14 cellular contexts compared by ENCODE assay signal in genomic region chr22:40221055-40221414, GRCh38. TPM values are rescaled to one million over a fixed set of nuclear protein-coding genes. Genes with fewer than 3 reads are reported as not detected.
DNase-seq lines count a peak whose midpoint lies in the region; ATAC-seq and TF ChIP-seq lines count a peak whose summit lies in the region.
"Had no signal": no experiment of that assay in that cellular context is flagged by ENCODE, and none has a peak within 500 bp of the region (broad histone marks: within the 10 kb centered on the region; RNA-seq: fewer than 3 reads in every experiment).

No MANE protein-coding gene starts in this region.

- no peaks in the 10 kb centered on the region for H3K27me3 Mint-ChIP-seq in activated CD8-positive, alpha-beta T cell treated with anti-CD3 and anti-CD28 coated beads, Interleukin-2, amount 10 ng/mL, durations not matched to agents 7 days and 5 days (ENCODE audit: low read depth)
- H3K27me3 Mint-ChIP-seq in activated naive CD4-positive, alpha-beta T cell treated with anti-CD3 and anti-CD28 coated beads for 36 hours (ENCODE audit: low read depth): no peaks in the 10 kb centered on the region
- H3K27me3 Mint-ChIP-seq: activated B cell treated with CpG ODN at 0.5 μM for 24 hours, naive B cell had no signal

- peaks cover 68% of the 10 kb centered on the region for H3K4me1 Mint-ChIP-seq in activated CD8-positive, alpha-beta T cell treated with anti-CD3 and anti-CD28 coated beads, Interleukin-2, amount 10 ng/mL, durations not matched to agents 7 days and 5 days (ENCODE audit: low read depth)
- peaks cover 76% of the 10 kb centered on the region for H3K4me1 Mint-ChIP-seq in activated naive CD4-positive, alpha-beta T cell treated with anti-CD3 and anti-CD28 coated beads for 36 hours (ENCODE audit: low read depth)

- CTCF ChIA-PET in AG04450 (lab: Charles Lee): no interaction called here
- CTCF ChIA-PET in activated CD8-positive, alpha-beta T cell treated with anti-CD3 and anti-CD28 coated beads, Interleukin-2, amount 10 ng/mL, durations not matched to agents 7 days and 5 days (lab: Charles Lee): interaction anchor here (1.2 to 1.6 kb wide), 2 partner anchors 10 to 98 kb away, joined by 3 to 5 read pairs; no protein-coding TSS in a partner anchor
- CTCF ChIA-PET in activated naive CD4-positive, alpha-beta T cell treated with anti-CD3 and anti-CD28 coated beads for 36 hours (lab: Charles Lee): interaction anchor here (1.0 to 1.5 kb wide), 3 partner anchors 28 to 49 kb away, joined by 3 read pairs; no protein-coding TSS in a partner anchor

- H3K36me3 Mint-ChIP-seq in activated CD8-positive, alpha-beta T cell treated with anti-CD3 and anti-CD28 coated beads, Interleukin-2, amount 10 ng/mL, durations not matched to agents 7 days and 5 days (ENCODE audit: low read depth): peaks cover 26% of the 10 kb centered on the region
- peaks cover 1% of the 10 kb centered on the region for H3K36me3 Mint-ChIP-seq in activated naive CD4-positive, alpha-beta T cell treated with anti-CD3 and anti-CD28 coated beads for 36 hours (ENCODE audit: low read depth)
- H3K36me3 Mint-ChIP-seq: naive B cell had no signal

- TF ChIP-seq EP300 in sigmoid colon (IDR thresholded peaks at IDR 0.05): no peak

- ATAC-seq in activated CD8-positive, alpha-beta T cell treated with anti-CD3 and anti-CD28 coated beads, Interleukin-2, amount 10 ng/mL, durations not matched to agents 7 days and 5 days: no peak
- peak; percentile 22 for ATAC-seq in left ventricle myocardium superior

- H3K36me3 ChIP-seq in sigmoid colon: no peaks in the 10 kb centered on the region
- no peaks in the 10 kb centered on the region for H3K36me3 ChIP-seq in osteoblast (ENCODE audit: insufficient read depth, low read length)
- H3K36me3 ChIP-seq: adrenal gland had no signal

- H3K4me1 ChIP-seq in sigmoid colon: peaks cover 0 to 67% (median 55%) of the 10 kb centered on the region in 4 donors
- H3K4me1 ChIP-seq in osteoblast (ENCODE audit: insufficient read depth, low read length): peaks cover 5% of the 10 kb centered on the region

- intact Hi-C loops in left ventricle myocardium superior (cut with micrococcal nuclease): no loop called here
- intact Hi-C loops in sigmoid colon (cut with DNase I): loop anchor here (5.0 kb wide), 2 partner anchors 44 to 51 kb away; partner anchors contain the start of gene TNRC6B
- intact Hi-C loops in posterior vena cava (cut with DNase I): no loop called here
- intact Hi-C loops in activated naive CD4-positive, alpha-beta T cell treated with anti-CD3 and anti-CD28 coated beads for 36 hours (cut with micrococcal nuclease): no loop called here

- H3K9me3 Mint-ChIP-seq in activated CD8-positive, alpha-beta T cell treated with anti-CD3 and anti-CD28 coated beads, Interleukin-2, amount 10 ng/mL, durations not matched to agents 7 days and 5 days (ENCODE audit: insufficient read depth): no peaks in the 10 kb centered on the region
- no peaks in the 10 kb centered on the region for H3K9me3 Mint-ChIP-seq in activated naive CD4-positive, alpha-beta T cell treated with anti-CD3 and anti-CD28 coated beads for 36 hours
- H3K9me3 Mint-ChIP-seq: activated B cell treated with CpG ODN at 0.5 μM for 24 hours, naive B cell had no signal

- H3K79me2 ChIP-seq in osteoblast (ENCODE audit: insufficient read depth, low read length): peaks cover 87% of the 10 kb centered on the region

- H3K27ac Mint-ChIP-seq in activated CD8-positive, alpha-beta T cell treated with anti-CD3 and anti-CD28 coated beads, Interleukin-2, amount 10 ng/mL, durations not matched to agents 7 days and 5 days: peak overlapping the region; percentile 48
- no peak overlapping the region for H3K27ac Mint-ChIP-seq in activated naive CD4-positive, alpha-beta T cell treated with anti-CD3 and anti-CD28 coated beads for 36 hours
- H3K27ac Mint-ChIP-seq: activated B cell treated with CpG ODN at 0.5 μM for 24 hours had no signal

- H3K4me3 ChIP-seq in AG04450 (ENCODE audit: low read depth, low read length) (no peak overlapping the region), sigmoid colon (no peak overlapping the region), osteoblast (ENCODE audit: insufficient read depth, low read length) (no peak overlapping the region)
- H3K4me3 ChIP-seq: adrenal gland had no signal

- peaks cover 80% of the 10 kb centered on the region for H4K20me1 ChIP-seq in osteoblast (ENCODE audit: insufficient read depth, low read length)

- TF ChIP-seq CTCF in AG04450 (IDR thresholded peaks at IDR 0.05; ENCODE audit: low read depth, low read length) (no peak), sigmoid colon (IDR thresholded peaks at IDR 0.05) (no peak), osteoblast (IDR thresholded peaks at IDR 0.05; ENCODE audit: extremely low read depth, low read depth, low read length) (no peak)

- 85 to 91% methylated on average over 5 of the region's 5 CpGs for WGBS in sigmoid colon, 2 donors

- H3K4me3 Mint-ChIP-seq in activated CD8-positive, alpha-beta T cell treated with anti-CD3 and anti-CD28 coated beads, Interleukin-2, amount 10 ng/mL, durations not matched to agents 7 days and 5 days: no peak overlapping the region
- no peak overlapping the region for H3K4me3 Mint-ChIP-seq in activated naive CD4-positive, alpha-beta T cell treated with anti-CD3 and anti-CD28 coated beads for 36 hours
- H3K4me3 Mint-ChIP-seq: activated B cell treated with CpG ODN at 0.5 μM for 24 hours had no signal

- no peak for DNase-seq in AG04450 (ENCODE audit: low read depth, low spot score)
- no peak for DNase-seq in activated CD8-positive, alpha-beta T cell treated with anti-CD3 and anti-CD28 coated beads, Interleukin-2, amount 10 ng/mL, durations not matched to agents 7 days and 5 days
- no peak for DNase-seq in left ventricle myocardium superior
- DNase-seq in sigmoid colon: no peak
- no peak for DNase-seq in T-helper 1 cell
- DNase-seq in osteoblast (ENCODE audit: insufficient read length, low spot score, missing footprints): no peak
- DNase-seq in posterior vena cava (ENCODE audit: low spot score): no peak
- no peak for DNase-seq in activated naive CD4-positive, alpha-beta T cell treated with anti-CD3 and anti-CD28 coated beads for 36 hours
- DNase-seq: activated B cell treated with CpG ODN at 0.5 μM for 24 hours, activated T-cell treated with anti-CD3 and anti-CD28 coated beads for 4 hours, adrenal gland, DMS 273 treated with DMSO at 0.1 percent for 48 hours, islet precursor cell, naive B cell had no signal

- no peak overlapping the region for H3K4me2 ChIP-seq in osteoblast (ENCODE audit: insufficient read depth, low read length)

- H3K27me3 ChIP-seq in AG04450 (ENCODE audit: control insufficient read depth, insufficient read depth, low read length) (no peaks in the 10 kb centered on the region), sigmoid colon (no peaks in the 10 kb centered on the region), osteoblast (ENCODE audit: insufficient read depth, low read length) (no peaks in the 10 kb centered on the region)
- H3K27me3 ChIP-seq: adrenal gland had no signal

- TF ChIP-seq POLR2A in sigmoid colon (IDR thresholded peaks at IDR 0.05): no peak

- H3K9me3 ChIP-seq in AG04450 (ENCODE audit: control insufficient read depth, insufficient read depth, low read length) (no peaks in the 10 kb centered on the region), sigmoid colon (no peaks in the 10 kb centered on the region), osteoblast (ENCODE audit: low read depth, low read length) (no peaks in the 10 kb centered on the region)
- H3K9me3 ChIP-seq: adrenal gland had no signal

- H2AFZ ChIP-seq in osteoblast (ENCODE audit: low read length): no peak overlapping the region

- POLR2A ChIA-PET in AG04450 (lab: Yijun Ruan, JAX): no interaction called here
- POLR2A ChIA-PET in activated CD8-positive, alpha-beta T cell treated with anti-CD3 and anti-CD28 coated beads, Interleukin-2, amount 10 ng/mL, durations not matched to agents 7 days and 5 days (lab: Charles Lee): no interaction called here

- peak overlapping the region; percentile 34 for H3K27ac ChIP-seq in AG04450 (ENCODE audit: low read depth, low read length)
- peak overlapping the region; percentile 61 to 84 (median 73) for H3K27ac ChIP-seq in sigmoid colon
- H3K27ac ChIP-seq in osteoblast (ENCODE audit: low read depth, low read length): no peak overlapping the region
- H3K27ac ChIP-seq: adrenal gland had no signal

RNA-seq across cellular contexts. Expression of gene TNRC6B, which starts 43.3 kb away (rescaled TPM):
- polyA plus RNA-seq in AG04450 (2011; rRNA removed) (6.6 and 7.6 TPM in 2 replicates), sigmoid colon (10 to 100 TPM in 1 of 3 donors, 1 to 10 TPM in 1, under 1 TPM in 1; 0.60 to 23.0 (median 9.2) TPM)
- 40.2 and 43.1 TPM in 2 replicates for polyA minus RNA-seq in AG04450 (2011; rRNA and poly(A)+ RNA removed)
- total RNA-seq in activated CD8-positive, alpha-beta T cell treated with anti-CD3 and anti-CD28 coated beads, Interleukin-2, amount 10 ng/mL, durations not matched to agents 7 days and 5 days: 10 to 100 TPM; 62.9 to 63.3 TPM
- total RNA-seq in left ventricle myocardium superior (49.3 TPM), sigmoid colon (10 to 100 TPM; 26.5 to 51.8 (median 28.1) TPM), osteoblast (26.4 and 33.9 TPM in 2 replicates), posterior vena cava (10 to 100 TPM; 44.3 to 44.9 TPM)
- total RNA-seq in activated naive CD4-positive, alpha-beta T cell treated with anti-CD3 and anti-CD28 coated beads for 36 hours: 10 to 100 TPM; 37.9 TPM
